11 cellular contexts compared by ENCODE assay signal in genomic region chr7:37494940-37495339, GRCh38. TPM values are rescaled to one million over a fixed set of nuclear protein-coding genes. Genes with fewer than 3 reads are reported as not detected.
A peak's percentile ranks its signal among the peaks of the same experiment; 100 is the strongest.
DNase-seq lines count a peak whose midpoint lies in the region; ATAC-seq and TF ChIP-seq lines count a peak whose summit lies in the region.
"Had no signal": no experiment of that assay in that cellular context is flagged by ENCODE, and none has a peak within 500 bp of the region (broad histone marks: within the 10 kb centered on the region; RNA-seq: fewer than 3 reads in every experiment).

No MANE protein-coding gene starts in this region.

- peaks cover 0 to 10% (median 5%) of the 10 kb centered on the region in 7 donors for H3K9me3 Mint-ChIP-seq in CD14-positive monocyte

- H3K4me3 Mint-ChIP-seq in CD14-positive monocyte: no peak overlapping the region
- H3K4me3 Mint-ChIP-seq: brain had no signal

- ATAC-seq in GM19395 (IDR thresholded peaks at IDR 0.05; ENCODE audit: unreplicated experiment): peak; percentile 81
- ATAC-seq in HG03159 (IDR thresholded peaks at IDR 0.05; ENCODE audit: unreplicated experiment): peak; percentile 57
- no peak for ATAC-seq in GM19324 (IDR thresholded peaks at IDR 0.05; ENCODE audit: low FRiP score, unreplicated experiment)

- no peak overlapping the region for H3K27ac Mint-ChIP-seq in CD14-positive monocyte
- H3K27ac Mint-ChIP-seq: brain had no signal

- TF ChIP-seq CTCF in CD14-positive monocyte (IDR thresholded peaks at IDR 0.05): no peak

- peak; percentile 8 for DNase-seq in ELF-1 (ENCODE audit: low read depth, low spot score)
- peak; percentile 11 for DNase-seq in SKM-1 (lab: John Stamatoyannopoulos, UW; ENCODE audit: unreplicated experiment)
- DNase-seq in kidney glomerular epithelial cell (lab: John Stamatoyannopoulos, UW): no peak
- DNase-seq in NCI-H2029 (lab: John Stamatoyannopoulos, UW): no peak
- no peak for DNase-seq in CD14-positive monocyte (ENCODE audit: low spot score)
- DNase-seq: left ventricle myocardium inferior had no signal

- intact Hi-C loops in CD14-positive monocyte (cut with micrococcal nuclease): no loop called here

- no peaks in the 10 kb centered on the region for H3K36me3 Mint-ChIP-seq in CD14-positive monocyte
- H3K36me3 Mint-ChIP-seq: brain had no signal

- peaks cover 9% of the 10 kb centered on the region for H3K4me1 Mint-ChIP-seq in CD14-positive monocyte

- H3K27me3 Mint-ChIP-seq in CD14-positive monocyte (ENCODE audit: low read depth in 3 of 3): peaks cover 0 to 6% (median 0%) of the 10 kb centered on the region in 3 donors

RNA-seq across cellular contexts. Expression of gene ELMO1, which starts 46.3 kb away (rescaled TPM):
- 10 to 100 TPM; 46.6 to 46.7 TPM for polyA plus RNA-seq in CD14-positive monocyte
- polyA plus RNA-seq: AG04450 had no signal

Comparison
In these comparisons a context has a peak if more than half of its experiments do, and no peak if none do; other contexts are left out.
1. DNase-seq: peak in ELF-1 (single experiment) and SKM-1 (single experiment); none in kidney glomerular epithelial cell (single experiment), NCI-H2029 (single experiment) and CD14-positive monocyte (single experiment).